25 cellular contexts compared by ENCODE assay signal in genomic region chr17:9922012-9922848, GRCh38. TPM values are rescaled to one million over a fixed set of nuclear protein-coding genes. Genes with fewer than 3 reads are reported as not detected.
"Had no signal": no experiment of that assay in that cellular context is flagged by ENCODE, and none has a peak within 500 bp of the region (broad histone marks: within the 10 kb centered on the region; RNA-seq: fewer than 3 reads in every experiment).

No MANE protein-coding gene starts in this region.

- ATAC-seq: T-cell had no signal

- FAIRE-seq: HTR-8/SVneo, RCC 7860 had no signal

- H3K4me2 ChIP-seq: KMS-11, SK-N-SH had no signal

- H3K9ac ChIP-seq: KMS-11, SK-N-SH had no signal

- H3K9me3 ChIP-seq: SK-N-SH had no signal

- DNase-seq: Kasumi-1, MM.1S, NCI-H1092 treated with DMSO at 0.1 percent for 48 hours, NCI-H1436, NCI-H1694, NCI-H1930, NCI-H2081, NCI-H2107, NCI-H2227 treated with DMSO at 0.1 percent for 48 hours, NCI-H446, NCI-H510A, NCI-H524 treated with DMSO at 0.1 percent for 48 hours, NCI-H69, NCI-H774, RPMI8226, SHP77, SK-N-SH, SW 1271, T-cell had no signal

- H3K27ac ChIP-seq: HL-60, KMS-11 had no signal

RNA-seq across cellular contexts. Expression of gene RCVRN, which starts 17.2 kb away (rescaled TPM):
- total RNA-seq: M059J, SK-MEL-5 had no signal
- polyA plus RNA-seq: SK-N-SH had no signal
